9 cellular contexts compared by ENCODE assay signal in the genomic region with DNA sequence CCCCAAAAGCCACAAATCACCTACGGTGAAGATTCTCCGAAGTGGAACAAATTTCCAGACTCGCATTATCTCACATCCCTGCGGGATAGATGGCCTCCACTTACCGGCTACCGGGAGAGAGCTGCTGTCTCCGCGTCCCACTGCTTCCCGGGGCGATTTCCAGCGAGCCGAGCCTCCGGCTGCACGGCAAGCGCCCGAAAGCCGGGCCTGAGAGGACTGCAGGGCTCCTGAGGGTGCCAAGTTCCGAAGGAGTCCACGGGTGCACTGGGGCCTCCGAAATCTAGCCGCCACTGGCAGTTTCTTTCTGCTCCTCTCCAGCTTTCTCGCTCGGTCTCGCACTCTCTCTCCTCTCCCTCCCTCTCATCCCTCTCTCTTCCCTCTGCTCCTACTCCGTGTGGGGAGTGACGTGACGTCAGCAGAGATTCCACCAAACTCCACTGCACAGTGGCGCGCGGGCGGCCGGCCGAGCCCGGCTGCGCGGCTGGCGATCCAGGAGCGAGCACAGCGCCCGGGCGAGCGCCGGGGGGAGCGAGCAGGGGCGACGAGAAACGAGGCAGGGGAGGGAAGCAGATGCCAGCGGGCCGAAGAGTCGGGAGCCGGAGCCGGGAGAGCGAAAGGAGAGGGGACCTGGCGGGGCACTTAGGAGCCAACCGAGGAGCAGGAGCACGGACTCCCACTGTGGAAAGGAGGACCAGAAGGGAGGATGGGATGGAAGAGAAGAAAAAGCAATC. TPM values are rescaled to one million over a fixed set of nuclear protein-coding genes. Genes with fewer than 3 reads are reported as not detected.
A peak's percentile ranks its signal among the peaks of the same experiment; 100 is the strongest.
DNase-seq lines count a peak whose midpoint lies in the region; ATAC-seq, FAIRE-seq and TF ChIP-seq lines count a peak whose summit lies in the region.
"Had no signal": no experiment of that assay in that cellular context is flagged by ENCODE, and none has a peak within 500 bp of the region (broad histone marks: within the 10 kb centered on the region; RNA-seq: fewer than 3 reads in every experiment).

No MANE protein-coding gene starts in this region.

- 0 out of 2 replicates have a peak overlapping the region, but pooled peaks have one; percentile 14 for H3K9ac ChIP-seq in HUES64 (ENCODE audit: low read depth, low read length)
- no peak overlapping the region for H3K9ac ChIP-seq in endothelial cell of umbilical vein (replicated peaks; ENCODE audit: extremely low read depth, insufficient read depth, low read length)

- no peak overlapping the region for H3K4me3 Mint-ChIP-seq in effector memory CD8-positive, alpha-beta T cell
- H3K4me3 Mint-ChIP-seq: natural killer cell treated with Interleukin-12 subunit alpha and Interleukin-12 subunit beta and Interleukin-15 and Interleukin-18, amount 100 ng/mL, for 72 hours had no signal

- H3K27ac Mint-ChIP-seq in effector memory CD8-positive, alpha-beta T cell, result no peak overlapping the region
- H3K27ac Mint-ChIP-seq: natural killer cell treated with Interleukin-12 subunit alpha and Interleukin-12 subunit beta and Interleukin-15 and Interleukin-18, amount 100 ng/mL, for 72 hours had no signal

- H3K27me3 ChIP-seq in HUES64 (ENCODE audit: insufficient read depth, low read length) (peaks cover 100% of the 10 kb centered on the region), endothelial cell of umbilical vein (ENCODE audit: control insufficient read depth in 2 of 2, insufficient read depth in 2 of 2, low read length in 2 of 2) (peaks cover 92 to 98% of the 10 kb centered on the region in 2 experiments)

- no peaks in the 10 kb centered on the region for H3K36me3 ChIP-seq in HUES64 (ENCODE audit: insufficient read depth, low read length)
- no peaks in the 10 kb centered on the region for H3K36me3 ChIP-seq in endothelial cell of umbilical vein (ENCODE audit: control insufficient read depth in 2 of 2, extremely low read depth in 1 of 2, insufficient read depth in 2 of 2, low read length in 2 of 2)

- no peaks in the 10 kb centered on the region for H3K9me1 ChIP-seq in endothelial cell of umbilical vein (replicated peaks; ENCODE audit: control insufficient read depth, extremely low read depth, insufficient read depth, low read length)

- H3K27me3 Mint-ChIP-seq in effector memory CD8-positive, alpha-beta T cell, result peaks cover 72 to 90% of the 10 kb centered on the region in 2 donors

- no peak for TF ChIP-seq CTCF in endothelial cell of umbilical vein (IDR thresholded peaks at IDR 0.05; ENCODE audit: extremely low read depth in 1 of 2, insufficient read depth in 1 of 2, low read depth in 1 of 2, low read length in 2 of 2)

- no peaks in the 10 kb centered on the region for H3K9me3 ChIP-seq in HUES64 (ENCODE audit: insufficient read depth, low read depth, low read length)
- H3K9me3 ChIP-seq in endothelial cell of umbilical vein (replicated peaks; ENCODE audit: control insufficient read depth, insufficient read depth, low read length), result no peaks in the 10 kb centered on the region

- H3K4me1 Mint-ChIP-seq in effector memory CD8-positive, alpha-beta T cell (ENCODE audit: low read depth in 2 of 2), result peaks cover 3 to 5% of the 10 kb centered on the region in 2 donors

- FAIRE-seq in endothelial cell of umbilical vein (lab: Jason Lieb, UNC), result no peak

- no peaks in the 10 kb centered on the region for H3K79me2 ChIP-seq in endothelial cell of umbilical vein (ENCODE audit: control insufficient read depth, insufficient read depth, low read length)

- H3K4me1 ChIP-seq in HUES64 (ENCODE audit: insufficient read depth, low read length), result peaks cover 68% of the 10 kb centered on the region
- H3K4me1 ChIP-seq in endothelial cell of umbilical vein (ENCODE audit: control insufficient read depth, extremely low read depth, insufficient read depth, low read length), result no peaks in the 10 kb centered on the region

- peaks cover 0 to 6% of the 10 kb centered on the region in 2 donors for H3K9me3 Mint-ChIP-seq in effector memory CD8-positive, alpha-beta T cell

- intact Hi-C loops in endothelial cell of umbilical vein (cut with micrococcal nuclease), result no loop called here

- POLR2A ChIA-PET in endothelial cell of umbilical vein (lab: Charles Lee), result no interaction called here

- WGBS in HUES64, result under 1% methylated on average over 56 of the region's 56 CpGs

- dilution Hi-C loops in endothelial cell of umbilical vein (cut with MboI; ENCODE audit: extremely low pct_ligation_motif_present, low sequenced_read_pairs), result no loop called here

- TF ChIP-seq POLR2A in endothelial cell of umbilical vein (IDR thresholded peaks at IDR 0.05; ENCODE audit: low read depth, low read length), result no peak

- H3K27ac ChIP-seq in HUES64 (ENCODE audit: low read depth, low read length), result no peak overlapping the region
- no peak overlapping the region for H3K27ac ChIP-seq in endothelial cell of umbilical vein (ENCODE audit: insufficient read depth, low read depth, low read length)

- H3K36me3 Mint-ChIP-seq in effector memory CD8-positive, alpha-beta T cell (ENCODE audit: insufficient read depth), result peaks cover 5% of the 10 kb centered on the region

- BruUV-seq in endothelial cell of umbilical vein (replicated peaks; lab: Mats Ljungman, UMichigan), result no TSS peak

- no peak overlapping the region for H2AFZ ChIP-seq in endothelial cell of umbilical vein (ENCODE audit: low read depth, low read length)

- no peaks in the 10 kb centered on the region for H4K20me1 ChIP-seq in endothelial cell of umbilical vein (replicated peaks; ENCODE audit: control insufficient read depth, extremely low read depth, insufficient read depth, low read length)

- ATAC-seq in GM18907 (IDR thresholded peaks at IDR 0.05; ENCODE audit: unreplicated experiment) (no peak), HG02970 (IDR thresholded peaks at IDR 0.05; ENCODE audit: low FRiP score, unreplicated experiment) (no peak), GM18858 (IDR thresholded peaks at IDR 0.05; ENCODE audit: unreplicated experiment) (no peak)
- ATAC-seq in effector memory CD8-positive, alpha-beta T cell (replicated peaks), result no peak
- ATAC-seq: natural killer cell treated with Interleukin-12 subunit alpha and Interleukin-12 subunit beta and Interleukin-15 and Interleukin-18, amount 100 ng/mL, for 72 hours had no signal

- CTCF ChIA-PET in endothelial cell of umbilical vein (lab: Charles Lee), result interaction anchor here (1.0 to 2.5 kb wide), 2 partner anchors 21 to 322 kb away, joined by 3 to 5 read pairs; no protein-coding TSS in a partner anchor

- H3K4me3 ChIP-seq in HUES64 (ENCODE audit: low read length), result peak overlapping the region; percentile 61
- H3K4me3 ChIP-seq in endothelial cell of umbilical vein (replicated peaks in 1 of 3; ENCODE audit: insufficient read depth in 1 of 3, low read depth in 1 of 3, low read length in 3 of 3), result no peak overlapping the region

- DNase-seq in AG08395 (ENCODE audit: low spot score), result peak; percentile 91
- no peak for DNase-seq in endothelial cell of umbilical vein (ENCODE audit: low read depth, low spot score)
- peak; percentile 96 for DNase-seq in myocyte (ENCODE audit: low read depth)
- DNase-seq in effector memory CD8-positive, alpha-beta T cell, result no peak

- peak overlapping the region; percentile 12 for H3K4me2 ChIP-seq in endothelial cell of umbilical vein (ENCODE audit: insufficient read depth, low read length)

TF ChIP-seq in endothelial cell of umbilical vein, 7 proteins besides CTCF, POLR2A, EP300 and RAD21:
- TF ChIP-seq EZH2 (IDR thresholded peaks at IDR 0.05; ENCODE audit: borderline replicate concordance, low read depth, low read length, severe bottlenecking) (peak; percentile 87), MYC (IDR thresholded peaks at IDR 0.05; ENCODE audit: low read depth, low read length) (no peak)

RNA-seq across cellular contexts. Expression of a gene that starts 14.0 kb away (rescaled TPM):
- 8.3 TPM for polyA plus RNA-seq in HUES64 (2013, experiment 1 of 2)
- polyA plus RNA-seq in HUES64 (2013, experiment 2 of 2), result 7.9 TPM
- total RNA-seq in endothelial cell of umbilical vein (0.31 and 0.35 TPM in 2 replicates), myocyte (66.1 and 140 TPM in 2 replicates)
- 0.04 and 0.11 TPM in 2 replicates for polyA plus RNA-seq in endothelial cell of umbilical vein
- polyA plus RNA-seq in endothelial cell of umbilical vein (2011; cell fraction: cytosol; rRNA removed), result 0.09 TPM in 1 of 2 replicates, not detected in the other
- 0.16 and 0.18 TPM in 2 replicates for polyA plus RNA-seq in endothelial cell of umbilical vein (2011; cell fraction: nucleus; rRNA removed)
- polyA plus RNA-seq in endothelial cell of umbilical vein (2012), result not detected in 2 replicates
- polyA minus RNA-seq in endothelial cell of umbilical vein, result not detected in 2 replicates
- polyA minus RNA-seq in endothelial cell of umbilical vein (2011; cell fraction: cytosol; rRNA and poly(A)+ RNA removed), result 3.9 TPM
- not detected in 2 replicates for polyA minus RNA-seq in endothelial cell of umbilical vein (2011; cell fraction: nucleus; rRNA and poly(A)+ RNA removed)
- polyA plus RNA-seq in myocyte (2012), result 61.1 TPM
- total RNA-seq: natural killer cell treated with Interleukin-12 subunit alpha and Interleukin-12 subunit beta and Interleukin-15 and Interleukin-18, amount 100 ng/mL, for 72 hours had no signal

Comparison
In these comparisons a context has a peak if more than half of its experiments do, and no peak if none do; other contexts are left out.
1. DNase-seq: peak in AG08395 (single experiment) and myocyte (single experiment); none in endothelial cell of umbilical vein (single experiment) and effector memory CD8-positive, alpha-beta T cell (0 of 3).
2. RNA of a gene that starts 14.0 kb away (total RNA-seq): 66.1 to 140 TPM in myocyte; 0.31 to 0.35 TPM in endothelial cell of umbilical vein; every median in the first group is over 10 times any median in the second.